ENCODE assay signal across 1 cellular context in the genomic region with DNA sequence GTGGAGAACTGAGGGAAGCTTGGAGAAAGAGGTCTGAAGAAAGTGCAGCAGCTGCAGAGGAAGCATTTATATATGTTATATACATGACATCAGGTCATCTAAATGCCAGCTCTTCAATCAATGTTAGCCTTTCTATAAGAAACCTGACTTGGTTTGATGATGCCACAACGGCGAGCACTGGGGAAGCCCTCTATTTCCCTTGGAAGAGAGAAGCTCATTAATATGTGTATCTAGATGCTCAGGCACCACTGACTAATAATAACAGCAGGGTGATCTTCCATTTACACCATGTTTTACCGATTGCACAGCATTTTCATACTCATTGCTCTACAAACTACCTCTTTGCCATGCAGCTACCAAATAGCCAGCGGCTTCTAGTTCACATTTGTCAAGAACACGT.
TF ChIP-seq lines count a peak whose summit lies in the region.

No MANE protein-coding gene starts in this region.

TF ChIP-seq in GM12878, 131 proteins besides CTCF, POLR2A, EP300 and RAD21:
- TF ChIP-seq PML (IDR thresholded peaks at IDR 0.05; ENCODE audit: low read length) (0 out of 2 replicates have a peak, but pooled peaks have one; percentile 20), POLR2AphosphoS2 (IDR thresholded peaks at IDR 0.05; ENCODE audit: low read depth, low read length) (no peak), PAX5 (IDR thresholded peaks at IDR 0.05; ENCODE audit: borderline replicate concordance, low read depth, low read length) (no peak), MTA2 (IDR thresholded peaks at IDR 0.05; ENCODE audit: low read depth) (no peak)
- TF ChIP-seq, protein P1, sequence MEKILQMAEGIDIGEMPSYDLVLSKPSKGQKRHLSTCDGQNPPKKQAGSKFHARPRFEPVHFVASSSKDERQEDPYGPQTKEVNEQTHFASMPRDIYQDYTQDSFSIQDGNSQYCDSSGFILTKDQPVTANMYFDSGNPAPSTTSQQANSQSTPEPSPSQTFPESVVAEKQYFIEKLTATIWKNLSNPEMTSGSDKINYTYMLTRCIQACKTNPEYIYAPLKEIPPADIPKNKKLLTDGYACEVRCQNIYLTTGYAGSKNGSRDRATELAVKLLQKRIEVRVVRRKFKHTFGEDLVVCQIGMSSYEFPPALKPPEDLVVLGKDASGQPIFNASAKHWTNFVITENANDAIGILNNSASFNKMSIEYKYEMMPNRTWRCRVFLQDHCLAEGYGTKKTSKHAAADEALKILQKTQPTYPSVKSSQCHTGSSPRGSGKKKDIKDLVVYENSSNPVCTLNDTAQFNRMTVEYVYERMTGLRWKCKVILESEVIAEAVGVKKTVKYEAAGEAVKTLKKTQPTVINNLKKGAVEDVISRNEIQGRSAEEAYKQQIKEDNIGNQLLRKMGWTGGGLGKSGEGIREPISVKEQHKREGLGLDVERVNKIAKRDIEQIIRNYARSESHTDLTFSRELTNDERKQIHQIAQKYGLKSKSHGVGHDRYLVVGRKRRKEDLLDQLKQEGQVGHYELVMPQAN (conservative IDR thresholded peaks at IDR 0.05) = no peak
